8 cellular contexts compared by ENCODE assay signal in the genomic region with DNA sequence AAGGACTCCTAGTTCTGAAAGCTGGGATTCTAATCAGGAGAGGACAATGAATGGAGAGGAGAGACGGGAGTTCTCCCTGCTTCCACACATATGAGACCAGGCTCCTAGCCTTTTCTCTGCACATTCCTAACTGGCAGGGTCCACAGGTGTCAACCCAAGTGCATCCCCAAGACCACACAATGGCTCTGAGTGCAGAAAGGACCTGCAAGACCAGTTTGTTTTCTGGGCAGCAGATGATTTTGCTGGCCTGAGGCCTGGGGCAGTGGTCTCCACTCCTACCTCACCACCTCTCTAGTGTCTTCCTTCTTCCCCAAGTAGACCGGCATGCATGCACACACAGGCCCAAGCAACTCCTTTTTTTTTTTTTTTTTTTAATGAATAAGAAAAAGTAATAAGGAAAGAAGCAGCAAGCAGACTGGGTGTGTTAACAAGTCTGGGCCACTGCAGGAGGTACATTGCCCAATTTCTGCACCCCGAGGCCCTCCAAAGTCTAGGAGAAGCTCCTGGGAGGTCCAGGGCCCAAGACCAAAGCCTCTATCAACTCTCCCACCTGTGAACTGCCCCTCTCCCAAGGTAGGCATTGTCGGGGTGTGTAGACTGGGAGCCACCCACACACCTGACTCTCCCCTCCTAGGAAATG.
DNase-seq lines count a peak whose midpoint lies in the region; ATAC-seq and FAIRE-seq lines count a peak whose summit lies in the region.

No MANE protein-coding gene starts in this region.

- H3K9me3 Mint-ChIP-seq in activated naive CD8-positive, alpha-beta T cell treated with anti-CD3 and anti-CD28 coated beads, Interleukin-2, amount 50 U/mL, for 24 hours: peaks cover 6% of the 10 kb centered on the region
- peaks cover 6% of the 10 kb centered on the region for H3K9me3 Mint-ChIP-seq in stimulated activated effector memory CD8-positive, alpha-beta T cell treated with anti-CD3 and anti-CD28 coated beads, Interleukin-12 subunit alpha, Interleukin-12 subunit beta, amount 100 ng/mL, for 72 hours

- no peaks in the 10 kb centered on the region for H3K9me3 ChIP-seq in iPS-18c (ENCODE audit: control insufficient read depth, insufficient read depth, low read length)

- no peak overlapping the region for H3K27ac Mint-ChIP-seq in activated naive CD8-positive, alpha-beta T cell treated with anti-CD3 and anti-CD28 coated beads, Interleukin-2, amount 50 U/mL, for 24 hours
- H3K27ac Mint-ChIP-seq in stimulated activated effector memory CD8-positive, alpha-beta T cell treated with anti-CD3 and anti-CD28 coated beads, Interleukin-12 subunit alpha, Interleukin-12 subunit beta, amount 100 ng/mL, for 72 hours: peak overlapping the region; percentile 35

- H3K4me3 ChIP-seq in iPS-18c (ENCODE audit: insufficient read depth, low read depth, low read length): peak overlapping the region; percentile 70

- no peak for FAIRE-seq in RCC 7860 (lab: Jason Lieb, UNC)

- ATAC-seq in activated naive CD8-positive, alpha-beta T cell treated with anti-CD3 and anti-CD28 coated beads, Interleukin-2, amount 50 U/mL, for 24 hours: no peak
- no peak for ATAC-seq in stimulated activated effector memory CD8-positive, alpha-beta T cell treated with anti-CD3 and anti-CD28 coated beads, Interleukin-12 subunit alpha, Interleukin-12 subunit beta, amount 100 ng/mL, for 72 hours

- H3K36me3 Mint-ChIP-seq in activated naive CD8-positive, alpha-beta T cell treated with anti-CD3 and anti-CD28 coated beads, Interleukin-2, amount 50 U/mL, for 24 hours (ENCODE audit: low read depth): peaks cover 6% of the 10 kb centered on the region
- peaks cover 6% of the 10 kb centered on the region for H3K36me3 Mint-ChIP-seq in stimulated activated effector memory CD8-positive, alpha-beta T cell treated with anti-CD3 and anti-CD28 coated beads, Interleukin-12 subunit alpha, Interleukin-12 subunit beta, amount 100 ng/mL, for 72 hours

- H3K27me3 Mint-ChIP-seq in activated naive CD8-positive, alpha-beta T cell treated with anti-CD3 and anti-CD28 coated beads, Interleukin-2, amount 50 U/mL, for 24 hours: peaks cover 60% of the 10 kb centered on the region

- peaks cover 16% of the 10 kb centered on the region for H3K4me1 Mint-ChIP-seq in activated naive CD8-positive, alpha-beta T cell treated with anti-CD3 and anti-CD28 coated beads, Interleukin-2, amount 50 U/mL, for 24 hours
- peaks cover 35% of the 10 kb centered on the region for H3K4me1 Mint-ChIP-seq in stimulated activated effector memory CD8-positive, alpha-beta T cell treated with anti-CD3 and anti-CD28 coated beads, Interleukin-12 subunit alpha, Interleukin-12 subunit beta, amount 100 ng/mL, for 72 hours

- peak overlapping the region; percentile 75 for H3K4me3 Mint-ChIP-seq in activated naive CD8-positive, alpha-beta T cell treated with anti-CD3 and anti-CD28 coated beads, Interleukin-2, amount 50 U/mL, for 24 hours
- H3K4me3 Mint-ChIP-seq in stimulated activated effector memory CD8-positive, alpha-beta T cell treated with anti-CD3 and anti-CD28 coated beads, Interleukin-12 subunit alpha, Interleukin-12 subunit beta, amount 100 ng/mL, for 72 hours: peak overlapping the region; percentile 69

- DNase-seq in DMS 273 (lab: John Stamatoyannopoulos, UW; ENCODE audit: unreplicated experiment): peak; percentile 25
- DNase-seq in DMS 273 treated with DMSO at 0.1 percent for 48 hours (lab: John Stamatoyannopoulos, UW): no peak
- DNase-seq in activated naive CD8-positive, alpha-beta T cell treated with anti-CD3 and anti-CD28 coated beads, Interleukin-2, amount 50 U/mL, for 24 hours: no peak
- no peak for DNase-seq in stimulated activated effector memory CD8-positive, alpha-beta T cell treated with anti-CD3 and anti-CD28 coated beads, Interleukin-12 subunit alpha, Interleukin-12 subunit beta, amount 100 ng/mL, for 72 hours (ENCODE audit: low spot score in 2 of 2)
- DNase-seq in activated effector memory CD4-positive, alpha-beta T cell treated with anti-CD3 and anti-CD28 coated beads, Interleukin-2, amount 50 U/mL, for 16 hours: no peak
- no peak for DNase-seq in RCC 7860 (ENCODE audit: low spot score)
- DNase-seq in NCI-H1105 (lab: John Stamatoyannopoulos, UW): no peak
